16 cellular contexts compared by ENCODE assay signal in the genomic region with DNA sequence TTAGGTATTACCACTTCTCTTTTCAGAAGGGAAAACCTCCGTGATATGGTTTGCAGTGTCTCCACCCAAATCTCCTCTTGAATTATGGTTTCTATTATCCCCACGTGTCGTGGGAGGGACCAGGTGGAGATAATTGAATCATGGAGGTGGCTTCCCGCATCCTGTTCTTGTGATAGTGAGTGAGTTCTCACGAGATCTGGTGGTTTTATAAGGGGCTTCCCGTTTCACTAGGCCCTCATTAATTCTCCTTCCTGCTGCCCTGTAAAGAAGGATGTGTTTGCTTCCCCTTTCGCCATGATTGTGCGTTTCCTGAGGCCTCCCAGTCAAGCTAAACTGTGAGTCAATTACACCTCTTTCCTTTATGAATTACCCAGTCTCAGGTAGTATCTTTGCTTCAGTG.
"Had no signal": no experiment of that assay in that cellular context is flagged by ENCODE, and none has a peak within 500 bp of the region (broad histone marks: within the 10 kb centered on the region; RNA-seq: fewer than 3 reads in every experiment).

No MANE protein-coding gene starts in this region.

- H3K4me1 ChIP-seq: colonic mucosa, esophagus squamous epithelium, left ventricle myocardium inferior, thyroid gland, uterus had no signal

- H3K4me3 ChIP-seq: colonic mucosa, esophagus squamous epithelium, left ventricle myocardium inferior, thyroid gland, uterus had no signal

- H3K27ac Mint-ChIP-seq: activated B cell treated with CpG ODN at 0.5 μM for 24 hours; activated naive CD8-positive, alpha-beta T cell; activated T-cell treated with anti-CD3 and anti-CD28 coated beads, Interleukin-2, amount 50 U/mL, for 72 hours; natural killer cell; stimulated activated effector memory CD8-positive, alpha-beta T cell treated with anti-CD3 and anti-CD28 coated beads, Interleukin-12 subunit alpha, Interleukin-12 subunit beta, amount 100 ng/mL, for 72 hours had no signal

- H3K36me3 Mint-ChIP-seq: activated naive CD8-positive, alpha-beta T cell; natural killer cell; stimulated activated effector memory CD8-positive, alpha-beta T cell treated with anti-CD3 and anti-CD28 coated beads, Interleukin-12 subunit alpha, Interleukin-12 subunit beta, amount 100 ng/mL, for 72 hours had no signal

- ATAC-seq: activated T-cell treated with anti-CD3 and anti-CD28 coated beads, Interleukin-2, amount 50 U/mL, for 72 hours; natural killer cell; stimulated activated effector memory CD8-positive, alpha-beta T cell treated with anti-CD3 and anti-CD28 coated beads, Interleukin-12 subunit alpha, Interleukin-12 subunit beta, amount 100 ng/mL, for 72 hours had no signal

- H3K27me3 Mint-ChIP-seq: activated B cell treated with CpG ODN at 0.5 μM for 24 hours; activated naive CD8-positive, alpha-beta T cell had no signal

- H3K27ac ChIP-seq: colonic mucosa, esophagus squamous epithelium, left ventricle myocardium inferior, thyroid gland, uterus had no signal

- H3K4me3 Mint-ChIP-seq: activated B cell treated with CpG ODN at 0.5 μM for 24 hours; activated naive CD8-positive, alpha-beta T cell; activated T-cell treated with anti-CD3 and anti-CD28 coated beads, Interleukin-2, amount 50 U/mL, for 72 hours; natural killer cell; stimulated activated effector memory CD8-positive, alpha-beta T cell treated with anti-CD3 and anti-CD28 coated beads, Interleukin-12 subunit alpha, Interleukin-12 subunit beta, amount 100 ng/mL, for 72 hours had no signal

- H3K9me3 ChIP-seq: colonic mucosa, esophagus squamous epithelium, left ventricle myocardium inferior, thyroid gland, uterus had no signal

- H3K27me3 ChIP-seq: colonic mucosa, esophagus squamous epithelium, thyroid gland, uterus had no signal

- DNase-seq: activated B cell treated with CpG ODN at 0.5 μM for 24 hours; activated CD4-positive, alpha-beta T cell treated with anti-CD3 and anti-CD28 coated beads for 48 hours; activated CD8-positive, alpha-beta memory T cell treated with anti-CD3 and anti-CD28 coated beads, Interleukin-2, amount 50 U/mL, for 48 hours; activated gamma-delta T cell treated with Interleukin-2 at 50 U/mL for 16 hours; activated T-cell treated with anti-CD3 and anti-CD28 coated beads, Interleukin-2, amount 50 U/mL, for 72 hours; amniotic stem cell; caudate nucleus; colonic mucosa; esophagus squamous epithelium; hippocampal formation; left ventricle myocardium inferior; natural killer cell; thyroid gland; uterus had no signal

- H3K4me1 Mint-ChIP-seq: natural killer cell; stimulated activated effector memory CD8-positive, alpha-beta T cell treated with anti-CD3 and anti-CD28 coated beads, Interleukin-12 subunit alpha, Interleukin-12 subunit beta, amount 100 ng/mL, for 72 hours had no signal

- H3K36me3 ChIP-seq: colonic mucosa, esophagus squamous epithelium, left ventricle myocardium inferior, thyroid gland, uterus had no signal
